ENCODE assay signal across 8 cellular contexts in genomic region chr17:82698974-82699442, GRCh38. TPM values are rescaled to one million over a fixed set of nuclear protein-coding genes. Genes with fewer than 3 reads are reported as not detected.
DNase-seq lines count a peak whose midpoint lies in the region; ATAC-seq and TF ChIP-seq lines count a peak whose summit lies in the region.

No MANE protein-coding gene starts in this region.

- H3K9me3 ChIP-seq in lung (ENCODE audit: control insufficient read depth in 2 of 2, insufficient read depth in 1 of 2, low read length in 1 of 2): peaks cover 2% of the 10 kb centered on the region in 2 donors

- H3K36me3 ChIP-seq in lung (ENCODE audit: control insufficient read depth in 2 of 2, insufficient read depth in 2 of 2, low read length in 2 of 2): no peaks in the 10 kb centered on the region

- ATAC-seq in HG03097 (IDR thresholded peaks at IDR 0.05; ENCODE audit: low FRiP score, unreplicated experiment): peak; percentile 26
- no peak for ATAC-seq in lung (ENCODE audit: insufficient read depth, low FRiP score)

- WGBS in lung, 2 donors: 4 to 7% methylated on average over 43 to 45 of the region's 45 CpGs

- no peaks in the 10 kb centered on the region for H3K27me3 ChIP-seq in lung (ENCODE audit: control insufficient read depth, insufficient read depth)

- DNase-seq in GM12865 (ENCODE audit: low read depth) (no peak), lung (ENCODE audit: low spot score) (no peak), AG08396 (ENCODE audit: low spot score) (no peak), hippocampal formation (lab: John Stamatoyannopoulos, UW) (no peak)
- DNase-seq in stimulated activated CD4-positive, alpha-beta T cell treated with anti-CD3 and anti-CD28 coated beads, Interleukin-12 subunit alpha, Interleukin-12 subunit beta, amount 100 ng/mL, for 4 hours: no peak
- DNase-seq in activated CD4-positive, alpha-beta T cell treated with anti-CD3 and anti-CD28 coated beads for 4 hours: no peak

- peaks cover 4 to 17% of the 10 kb centered on the region in 2 donors for H3K4me1 ChIP-seq in lung (ENCODE audit: control insufficient read depth in 2 of 2, insufficient read depth in 2 of 2, low read length in 2 of 2)

- H3K27ac ChIP-seq in angular gyrus (ENCODE audit: low read depth, low read length) (peak overlapping the region; percentile 66), lung (ENCODE audit: low read depth in 1 of 2, low read length in 1 of 2) (peak overlapping the region in 1 of 2 donors; percentile 32)

- H3K4me3 ChIP-seq in GM12865 (ENCODE audit: low read depth, low read length) (peak overlapping the region; percentile 45), lung (peak overlapping the region; percentile 59)

- no peak for TF ChIP-seq CTCF in GM12865 (IDR thresholded peaks at IDR 0.05; ENCODE audit: insufficient read depth, low read depth, low read length, missing control alignments)
- no peak for TF ChIP-seq CTCF in lung (IDR thresholded peaks at IDR 0.05; ENCODE audit: control extremely low read depth, extremely low read depth)

RNA-seq across cellular contexts. Expression of gene RAB40B, which starts 0.5 kb away (rescaled TPM):
- total RNA-seq in lung: 10 to 100 TPM; 10.3 to 12.2 TPM
- 1 to 10 TPM; 4.9 to 7.8 TPM for polyA plus RNA-seq in lung

RNA-seq across cellular contexts. Expression of gene FN3KRP, which starts 17.5 kb away (rescaled TPM):
- total RNA-seq in lung: 10 to 100 TPM; 22.8 to 27.6 TPM
- polyA plus RNA-seq in lung: 10 to 100 TPM; 17.3 to 24.4 TPM

RNA-seq across cellular contexts. Expression of gene FN3K, which starts 36.4 kb away (rescaled TPM):
- total RNA-seq in lung: 10 to 100 TPM; 16.1 to 21.0 TPM
- polyA plus RNA-seq in lung: 10 to 100 TPM in 1 of 2 donors, 1 to 10 TPM in 1; 5.0 to 16.6 TPM

RNA-seq across cellular contexts. Expression of gene WDR45B, which starts 50.8 kb away (rescaled TPM):
- total RNA-seq in lung: 10 to 100 TPM; 63.2 to 92.8 TPM
- 10 to 100 TPM; 39.6 to 66.7 TPM for polyA plus RNA-seq in lung

RNA-seq across cellular contexts. Expression of gene TBCD, which starts 52.9 kb away (rescaled TPM):
- total RNA-seq in lung: 100 to 1,000 TPM in 1 of 2 donors, 10 to 100 TPM in 1; 82.3 to 119 TPM
- 10 to 100 TPM; 57.6 to 98.4 TPM for polyA plus RNA-seq in lung
